Comparison of ENCODE assay signal across 35 cellular contexts in the genomic region with DNA sequence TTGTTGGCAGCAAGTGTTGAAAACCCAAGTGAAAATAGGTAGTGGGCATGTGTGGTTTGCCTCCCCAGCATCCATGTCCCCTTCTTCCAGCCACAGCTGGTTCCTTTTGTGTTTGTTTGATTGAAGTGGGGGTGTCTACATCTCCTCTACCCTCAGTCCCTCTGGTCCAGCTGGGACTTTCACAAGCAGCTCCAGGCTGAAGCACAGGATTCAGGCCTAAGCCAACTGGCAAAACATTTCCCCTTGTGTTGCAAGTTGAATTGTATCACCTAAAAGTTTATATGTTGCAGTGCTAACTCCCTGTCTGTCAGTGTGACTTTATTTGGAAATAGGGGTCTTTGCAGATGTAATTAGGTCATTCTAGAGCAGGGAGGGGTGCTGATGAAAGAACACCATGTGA.
"Had no signal": no experiment of that assay in that cellular context is flagged by ENCODE, and none has a peak within 500 bp of the region (broad histone marks: within the 10 kb centered on the region; RNA-seq: fewer than 3 reads in every experiment).

No MANE protein-coding gene starts in this region.

- H3K4me2 ChIP-seq: KMS-11 had no signal

- H3K36me3 ChIP-seq: MG63 had no signal

- H3K9ac ChIP-seq: KMS-11 had no signal

- DNase-seq: Karpas-422, Kasumi-1, KG1, MG63, MM.1S, MV-4-11, NCI-H1048, NCI-H1092, NCI-H1092 treated with DMSO at 0.1 percent for 48 hours, NCI-H1105, NCI-H1105 treated with DMSO at 0.1 percent for 48 hours, NCI-H1417, NCI-H1417 treated with DMSO at 0.1 percent for 48 hours, NCI-H1436, NCI-H146, NCI-H1694, NCI-H1694 treated with DMSO at 0.1 percent for 48 hours, NCI-H187, NCI-H187 treated with DMSO at 0.1 percent for 48 hours, NCI-H1930, NCI-H2029, NCI-H2029 treated with DMSO at 0.1 percent for 48 hours, NCI-H2081, NCI-H2081 treated with DMSO at 0.1 percent for 48 hours, NCI-H2107, NCI-H2171, NCI-H2171 treated with DMSO at 0.1 percent for 48 hours, NCI-H2227 treated with DMSO at 0.1 percent for 48 hours, NCI-H226, NCI-H345, NCI-H446, NCI-H446 treated with DMSO at 0.1 percent for 48 hours, NCI-H510A, NCI-H510A treated with DMSO at 0.1 percent for 48 hours had no signal

- H3K4me3 ChIP-seq: MG63 had no signal

- H3K27ac ChIP-seq: KMS-11 had no signal

- H3K27me3 ChIP-seq: MG63 had no signal

- H3K9me3 ChIP-seq: MG63 had no signal
